Comparison of ENCODE assay signal across 1 cellular context in the genomic region with DNA sequence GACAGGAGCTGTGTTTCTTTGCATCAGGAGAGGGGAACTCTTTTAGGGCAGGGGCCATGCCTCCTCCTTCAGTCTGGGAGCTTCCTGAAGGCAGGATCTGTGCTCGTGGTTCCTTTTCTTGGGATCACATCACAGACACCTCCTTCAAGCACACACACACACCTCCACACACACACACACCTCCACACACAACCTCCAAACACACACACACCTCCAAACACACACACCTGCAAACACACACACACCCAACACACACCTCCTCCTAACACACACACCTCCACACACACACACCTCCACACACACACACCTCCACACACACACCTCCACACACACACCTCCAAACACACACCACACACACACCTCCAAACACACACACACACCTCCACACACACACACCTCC.
TF ChIP-seq lines count a peak whose summit lies in the region.

No MANE protein-coding gene starts in this region.

TF ChIP-seq in GM23338, 12 proteins besides CTCF, POLR2A, EP300 and RAD21 (continued from another document):
- TF ChIP-seq STAT1 (IDR thresholded peaks at IDR 0.05; ENCODE audit: unreplicated experiment) (no peak), ZNF331 (CRISPR knock-in tag; IDR thresholded peaks at IDR 0.05; ENCODE audit: low read depth) (no peak), JUNB (IDR thresholded peaks at IDR 0.05; ENCODE audit: unreplicated experiment) (no peak), EZH2 (IDR thresholded peaks at IDR 0.05; ENCODE audit: low read depth, unreplicated experiment) (no peak), ZNF462 (CRISPR knock-in tag; IDR thresholded peaks at IDR 0.05) (no peak), CREB1 (CRISPR knock-in tag; IDR thresholded peaks at IDR 0.05; ENCODE audit: low read depth) (no peak), POLR2AphosphoS5 (IDR thresholded peaks at IDR 0.05; ENCODE audit: low read depth) (no peak), ZNF114 (CRISPR knock-in tag; IDR thresholded peaks at IDR 0.05) (no peak)
